ENCODE assay signal across 19 cellular contexts in genomic region chr12:96447256-96447655, GRCh38. TPM values are rescaled to one million over a fixed set of nuclear protein-coding genes. Genes with fewer than 3 reads are reported as not detected.
DNase-seq lines count a peak whose midpoint lies in the region; ATAC-seq and TF ChIP-seq lines count a peak whose summit lies in the region.
"Had no signal": no experiment of that assay in that cellular context is flagged by ENCODE, and none has a peak within 500 bp of the region (broad histone marks: within the 10 kb centered on the region; RNA-seq: fewer than 3 reads in every experiment).

No MANE protein-coding gene starts in this region.

- no peaks in the 10 kb centered on the region for H3K27me3 ChIP-seq in RWPE2 (ENCODE audit: insufficient read depth, poor library complexity, severe bottlenecking)
- H3K27me3 ChIP-seq: hepatocyte, neutrophil, uterus had no signal

- H3K36me3 Mint-ChIP-seq in HFFc6 (ENCODE audit: low read depth): peaks cover 13% of the 10 kb centered on the region
- H3K36me3 Mint-ChIP-seq: mesothelial cell of epicardium had no signal

- TF ChIP-seq CTCF in HFFc6 (IDR thresholded peaks at IDR 0.05) (no peak), RWPE2 (IDR thresholded peaks at IDR 0.05; ENCODE audit: poor library complexity, severe bottlenecking) (no peak), fibroblast of villous mesenchyme (IDR thresholded peaks at IDR 0.05; ENCODE audit: insufficient read depth, low read depth, low read length) (no peak)

- H3K27ac ChIP-seq in RWPE2 (ENCODE audit: poor library complexity, severe bottlenecking): peak overlapping the region; percentile 99
- peak overlapping the region in 11 of 21 experiments; percentile 52 to 90 (median 75) for H3K27ac ChIP-seq in skin epidermis

- peaks cover 38% of the 10 kb centered on the region for H3K4me1 ChIP-seq in RWPE2 (ENCODE audit: insufficient read depth, poor library complexity, severe bottlenecking)
- H3K4me1 ChIP-seq: uterus had no signal

- H3K4me1 Mint-ChIP-seq in HFFc6 (ENCODE audit: low read depth): peaks cover 47% of the 10 kb centered on the region

- peaks cover 3% of the 10 kb centered on the region for H3K9me3 ChIP-seq in RWPE2 (ENCODE audit: severe bottlenecking)
- H3K9me3 ChIP-seq: neutrophil, uterus had no signal

- H3K36me3 ChIP-seq in RWPE2 (ENCODE audit: low read depth): no peaks in the 10 kb centered on the region
- H3K36me3 ChIP-seq: neutrophil, uterus had no signal

- no peak overlapping the region for H3K4me3 ChIP-seq in RWPE2 (ENCODE audit: severe bottlenecking)
- no peak overlapping the region for H3K4me3 ChIP-seq in fibroblast of villous mesenchyme (ENCODE audit: low read depth, low read length)
- no peak overlapping the region for H3K4me3 ChIP-seq in skin epidermis
- H3K4me3 ChIP-seq: hepatocyte, uterus had no signal

- no peak for ATAC-seq in RWPE2 (ENCODE audit: low read depth)
- ATAC-seq: activated CD4-positive, CD25-positive, alpha-beta regulatory T cell treated with anti-CD3 and anti-CD28 coated beads, Interleukin-2, amount 50 U/mL, for 24 hours; HCT116 had no signal

- H3K27ac Mint-ChIP-seq in HFFc6: peak overlapping the region; percentile 97
- H3K27ac Mint-ChIP-seq: mesothelial cell of epicardium had no signal

- DNase-seq in HFFc6: no peak
- no peak for DNase-seq in RWPE2 (ENCODE audit: low spot score)
- peak; percentile 45 for DNase-seq in fibroblast of villous mesenchyme (ENCODE audit: low read depth)
- DNase-seq in islet precursor cell: no peak
- no peak for DNase-seq in amniotic stem cell (lab: John Stamatoyannopoulos, UW)
- no peak for DNase-seq in iPS-NIHi11 (ENCODE audit: low spot score)
- DNase-seq: effector CD8-positive, alpha-beta T cell; KBM-7; NCI-H1048; NCI-H526 treated with DMSO at 0.1 percent for 48 hours; stimulated activated naive CD4-positive, alpha-beta T cell treated with Interleukin-2 at 50 U/mL for 16 hours; T1000; uterus had no signal

- no peaks in the 10 kb centered on the region for H3K27me3 Mint-ChIP-seq in HFFc6 (ENCODE audit: insufficient read depth)

- H3K9me3 Mint-ChIP-seq in HFFc6: peaks cover 13% of the 10 kb centered on the region

- H3K4me3 Mint-ChIP-seq in HFFc6: no peak overlapping the region
- H3K4me3 Mint-ChIP-seq: mesothelial cell of epicardium had no signal

RNA-seq across cellular contexts. Expression of gene CFAP54, which starts 42.1 kb away (rescaled TPM):
- under 1 TPM; 0.40 to 0.66 (median 0.56) TPM for total RNA-seq in HFFc6 (2021; fragmentation: NEBNext Ultra II Directional; extraction: Animal tissue kit (Norgen Biotek cat#: 25700))
- total RNA-seq in fibroblast of villous mesenchyme: 0.86 and 0.97 TPM in 2 replicates

RNA-seq across cellular contexts. Expression of gene CDK17, which starts 47.0 kb away (rescaled TPM):
- 10 to 100 TPM; 24.6 to 28.8 (median 26.5) TPM for total RNA-seq in HFFc6 (2021; fragmentation: NEBNext Ultra II Directional; extraction: Animal tissue kit (Norgen Biotek cat#: 25700))
- total RNA-seq in fibroblast of villous mesenchyme: 61.5 and 73.8 TPM in 2 replicates
